Comparison of ENCODE assay signal across 35 cellular contexts in genomic region chr6:107971181-107971580, GRCh38.
"Had no signal": no experiment of that assay in that cellular context is flagged by ENCODE, and none has a peak within 500 bp of the region (broad histone marks: within the 10 kb centered on the region; RNA-seq: fewer than 3 reads in every experiment).

No MANE protein-coding gene starts in this region.

- H3K4me2 ChIP-seq: KMS-11 had no signal

- H3K27ac ChIP-seq: KMS-11 had no signal

- H3K4me3 ChIP-seq: MG63 had no signal

- DNase-seq: Karpas-422, Kasumi-1, MG63, MM.1S, MV-4-11, NCI-H1048, NCI-H1092, NCI-H1092 treated with DMSO at 0.1 percent for 48 hours, NCI-H1105, NCI-H1105 treated with DMSO at 0.1 percent for 48 hours, NCI-H1417, NCI-H1417 treated with DMSO at 0.1 percent for 48 hours, NCI-H1436, NCI-H1436 treated with DMSO at 0.1 percent for 48 hours, NCI-H146, NCI-H1694, NCI-H1694 treated with DMSO at 0.1 percent for 48 hours, NCI-H187, NCI-H187 treated with DMSO at 0.1 percent for 48 hours, NCI-H1930, NCI-H2029, NCI-H2029 treated with DMSO at 0.1 percent for 48 hours, NCI-H2081, NCI-H2081 treated with DMSO at 0.1 percent for 48 hours, NCI-H2107, NCI-H2171, NCI-H2171 treated with DMSO at 0.1 percent for 48 hours, NCI-H2227 treated with DMSO at 0.1 percent for 48 hours, NCI-H226, NCI-H345, NCI-H446, NCI-H446 treated with DMSO at 0.1 percent for 48 hours, NCI-H510A, NCI-H510A treated with DMSO at 0.1 percent for 48 hours had no signal

- H3K27me3 ChIP-seq: MG63 had no signal

- H3K36me3 ChIP-seq: MG63 had no signal

- H3K9me3 ChIP-seq: MG63 had no signal

- H3K9ac ChIP-seq: KMS-11 had no signal
